ENCODE assay signal across 15 cellular contexts in the genomic region with DNA sequence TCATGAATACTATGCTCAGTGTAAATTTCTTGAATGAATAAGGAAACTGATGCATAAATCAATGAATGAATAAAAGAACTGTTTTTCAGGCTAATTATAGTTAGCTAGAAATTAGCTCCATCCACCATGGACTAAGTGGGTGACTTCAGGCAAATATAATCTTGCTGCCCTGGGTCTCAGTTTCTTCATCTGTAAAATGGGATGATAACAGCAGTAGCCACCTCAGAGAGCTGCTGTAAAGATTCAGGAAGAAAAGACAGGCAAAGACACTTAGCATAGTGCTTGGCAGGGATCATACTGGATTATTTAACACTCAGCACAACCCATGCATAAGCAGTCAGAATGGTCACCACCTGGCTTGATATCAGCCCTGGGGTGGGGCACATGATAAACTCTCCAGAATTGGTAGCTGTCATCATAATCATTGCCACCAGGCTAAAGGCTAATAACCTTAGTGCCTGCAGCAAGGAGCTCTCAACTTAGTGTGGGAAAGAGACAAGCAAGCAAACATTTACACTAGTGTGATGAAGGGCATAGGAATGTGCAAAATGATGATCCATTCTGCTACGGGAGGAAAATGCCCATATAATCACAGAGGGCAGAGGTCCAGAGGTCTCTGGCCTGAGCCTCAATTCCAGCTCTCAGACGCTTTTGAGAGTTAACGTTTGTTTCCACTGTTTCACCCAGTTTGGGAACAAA.
DNase-seq lines count a peak whose midpoint lies in the region.
"Had no signal": no experiment of that assay in that cellular context is flagged by ENCODE, and none has a peak within 500 bp of the region (broad histone marks: within the 10 kb centered on the region; RNA-seq: fewer than 3 reads in every experiment).

No MANE protein-coding gene starts in this region.

- H3K4ac ChIP-seq in trophoblast cell (ENCODE audit: low read depth, low read length): no peak overlapping the region

- H3K14ac ChIP-seq in trophoblast cell (ENCODE audit: low read length): no peak overlapping the region

- no peak overlapping the region for H3K9ac ChIP-seq in trophoblast cell (ENCODE audit: low read length)

- H3K36me3 ChIP-seq in trophoblast cell (ENCODE audit: control insufficient read depth in 1 of 2, insufficient read depth in 2 of 2, low read length in 2 of 2) (no peaks in the 10 kb centered on the region), H7 (replicated peaks; ENCODE audit: control insufficient read depth, insufficient read depth, low read length) (no peaks in the 10 kb centered on the region)

- H2AFZ ChIP-seq in trophoblast cell (ENCODE audit: insufficient read depth, low read length, poor library complexity): no peak overlapping the region

- H3K18ac ChIP-seq in trophoblast cell (ENCODE audit: low read length): no peak overlapping the region

- no peak overlapping the region for H4K8ac ChIP-seq in trophoblast cell (ENCODE audit: low read depth, low read length)

- H2BK5ac ChIP-seq in trophoblast cell (ENCODE audit: low read depth, low read length, poor library complexity): no peak overlapping the region

- no peak overlapping the region for H4K12ac ChIP-seq in trophoblast cell (ENCODE audit: low read depth, low read length)

- H3K4me2 ChIP-seq in trophoblast cell (ENCODE audit: low read length): no peak overlapping the region

- H3K27me3 ChIP-seq in trophoblast cell (ENCODE audit: insufficient read depth, low read length): no peaks in the 10 kb centered on the region
- no peaks in the 10 kb centered on the region for H3K27me3 ChIP-seq in H7 (ENCODE audit: control insufficient read depth, insufficient read depth, low read length)

- DNase-seq in GM03348 (ENCODE audit: low spot score) (peak; percentile 58), RKO (ENCODE audit: low spot score) (peak; percentile 20), fibroblast of gingiva (ENCODE audit: low read depth) (peak; percentile 77), trophoblast cell (peak; percentile 61 to 69), H7 (no peak), activated gamma-delta T cell (lab: John Stamatoyannopoulos, UW) (no peak)
- no peak for DNase-seq in activated CD4-positive, alpha-beta T cell treated with anti-CD3 and anti-CD28 coated beads, Interleukin-2, amount 50 U/mL, for 48 hours
- no peak for DNase-seq in activated effector memory CD4-positive, alpha-beta T cell treated with anti-CD3 and anti-CD28 coated beads, Interleukin-2, amount 50 U/mL, for 16 hours
- DNase-seq: activated CD8-positive, alpha-beta memory T cell treated with anti-CD3 and anti-CD28 coated beads for 24 hours; activated naive CD4-positive, alpha-beta T cell treated with anti-CD3 and anti-CD28 coated beads, Interleukin-2, amount 10 ng/mL, durations not matched to agents 7 days and 5 days; CD4-positive, alpha-beta T cell; GF-D8; immature natural killer cell; natural killer cell; NCI-H2227 treated with DMSO at 0.1 percent for 48 hours had no signal

- H2BK12ac ChIP-seq in trophoblast cell (ENCODE audit: low read length): no peak overlapping the region

- H4K91ac ChIP-seq in trophoblast cell (ENCODE audit: low read depth, low read length): no peak overlapping the region

- H2BK120ac ChIP-seq in trophoblast cell (ENCODE audit: insufficient read depth, low read length, poor library complexity): no peak overlapping the region

- no peaks in the 10 kb centered on the region for H3K9me3 ChIP-seq in trophoblast cell (ENCODE audit: insufficient read depth, low read depth, low read length)

- no peak overlapping the region for H2AK5ac ChIP-seq in trophoblast cell (ENCODE audit: low read length)

- H3K4me3 ChIP-seq in trophoblast cell (ENCODE audit: low read depth, low read length) (no peak overlapping the region), H7 (ENCODE audit: insufficient read depth, low read depth, low read length) (no peak overlapping the region)

- no peak overlapping the region for H3K23ac ChIP-seq in trophoblast cell (ENCODE audit: low read length)

- no peak overlapping the region for H3K27ac ChIP-seq in trophoblast cell (ENCODE audit: low read depth, low read length)

- peaks cover 8 to 11% of the 10 kb centered on the region in 2 experiments for H3K4me1 ChIP-seq in trophoblast cell (ENCODE audit: control insufficient read depth in 1 of 2, insufficient read depth in 2 of 2, low read length in 2 of 2)

- no CpG with 5 or more reads among the region's 3 CpGs for WGBS in trophoblast cell (ENCODE audit: extremely low coverage, insufficient coverage, insufficient read length)

- H3K79me2 ChIP-seq in trophoblast cell (ENCODE audit: control insufficient read depth, insufficient read depth, low read length, poor library complexity): no peaks in the 10 kb centered on the region

- peaks cover 17% of the 10 kb centered on the region for H3K79me1 ChIP-seq in trophoblast cell (ENCODE audit: low read length)

Comparison
In these comparisons a context has a peak if more than half of its experiments do, and no peak if none do; other contexts are left out.
1. DNase-seq: peak in GM03348 (single experiment), RKO (single experiment), fibroblast of gingiva (single experiment) and trophoblast cell (2 of 2); none in activated CD4-positive, alpha-beta T cell treated with anti-CD3 and anti-CD28 coated beads, Interleukin-2, amount 50 U/mL, for 48 hours (0 of 2), activated effector memory CD4-positive, alpha-beta T cell treated with anti-CD3 and anti-CD28 coated beads, Interleukin-2, amount 50 U/mL, for 16 hours (single experiment), H7 (single experiment) and activated gamma-delta T cell (single experiment).